22 cellular contexts compared by ENCODE assay signal in genomic region chr2:143410097-143410897, GRCh38.
A peak's percentile ranks its signal among the peaks of the same experiment; 100 is the strongest.
DNase-seq lines count a peak whose midpoint lies in the region; ATAC-seq, FAIRE-seq and TF ChIP-seq lines count a peak whose summit lies in the region.
"Had no signal": no experiment of that assay in that cellular context is flagged by ENCODE, and none has a peak within 500 bp of the region (broad histone marks: within the 10 kb centered on the region; RNA-seq: fewer than 3 reads in every experiment).

No MANE protein-coding gene starts in this region.

- TF ChIP-seq POLR2A in HepG2 (IDR thresholded peaks at IDR 0.05; ENCODE audit: insufficient read depth in 1 of 2, low read depth in 2 of 2, low read length in 2 of 2) = no peak
- TF ChIP-seq POLR2A in right lobe of liver (IDR thresholded peaks at IDR 0.05) = no peak
- no peak for TF ChIP-seq POLR2A in thyroid gland (IDR thresholded peaks at IDR 0.05)

- no peak overlapping the region for H3K4me2 ChIP-seq in HepG2 (ENCODE audit: low read depth, low read length)
- H3K4me2 ChIP-seq: SK-N-SH had no signal

- intact Hi-C loops in HepG2 (cut with micrococcal nuclease; ENCODE audit: unreplicated experiment) (no loop called here), right lobe of liver (cut with DNase I) (no loop called here), right cardiac atrium (cut with DNase I) (no loop called here), thyroid gland (cut with DNase I) (no loop called here)

- ATAC-seq in HepG2 = no peak
- ATAC-seq in right lobe of liver = no peak
- no peak for ATAC-seq in right cardiac atrium
- ATAC-seq: CD8-positive, alpha-beta T cell; Panc1 had no signal

- no peak overlapping the region for H3K9ac ChIP-seq in HepG2 (ENCODE audit: insufficient read depth, low read depth, low read length)
- H3K9ac ChIP-seq: SK-N-SH had no signal

- in situ Hi-C loops in HepG2 (cut with HindIII; ENCODE audit: extremely low pct_ligation_motif_present, low pct_unique_long_range_greater_than_20kb) = no loop called here

- no peaks in the 10 kb centered on the region for H3K36me3 ChIP-seq in HepG2 (replicated peaks in 1 of 2; ENCODE audit: control insufficient read depth in 1 of 2, insufficient read depth in 2 of 2, low read length in 2 of 2)
- no peaks in the 10 kb centered on the region for H3K36me3 ChIP-seq in right lobe of liver
- no peaks in the 10 kb centered on the region for H3K36me3 ChIP-seq in thyroid gland

- H3K4me1 ChIP-seq in HepG2 (ENCODE audit: insufficient read depth, low read length) (no peaks in the 10 kb centered on the region), right lobe of liver (no peaks in the 10 kb centered on the region), right cardiac atrium (ENCODE audit: control insufficient read depth, insufficient read depth, low read length) (no peaks in the 10 kb centered on the region), thyroid gland (no peaks in the 10 kb centered on the region)

- no peaks in the 10 kb centered on the region for H3K79me2 ChIP-seq in HepG2 (ENCODE audit: insufficient read depth, low read length)

- TF ChIP-seq EP300 in HepG2 (IDR thresholded peaks at IDR 0.05; ENCODE audit: low read depth in 2 of 2, low read length in 2 of 2) (no peak), HepG2 (CRISPR knock-in tag; IDR thresholded peaks at IDR 0.05; ENCODE audit: borderline replicate concordance) (no peak)

- 20% methylated on average over 3 of the region's 3 CpGs for WGBS in HepG2 (ENCODE audit: low lambda C conversion rate)
- 89% methylated on average over 3 of the region's 3 CpGs for WGBS in right lobe of liver (ENCODE audit: insufficient coverage, low coverage, low lambda C conversion rate, missing lambda C conversion rate)
- WGBS in right cardiac atrium = 86% methylated on average over 3 of the region's 3 CpGs
- WGBS in thyroid gland, 2 donors = 95 to 98% methylated on average over 3 of the region's 3 CpGs

- CTCF ChIA-PET in HepG2 (lab: Yijun Ruan, JAX; ENCODE audit: low intra/inter-chr PET ratio, low total read pairs) = no interaction called here

- H3K27me3 ChIP-seq in HepG2 (ENCODE audit: control insufficient read depth in 1 of 2, insufficient read depth in 2 of 2, low read length in 2 of 2) (no peaks in the 10 kb centered on the region), right lobe of liver (no peaks in the 10 kb centered on the region), right cardiac atrium (ENCODE audit: control insufficient read depth, insufficient read depth) (no peaks in the 10 kb centered on the region), thyroid gland (no peaks in the 10 kb centered on the region)

- POLR2A ChIA-PET in HepG2 (lab: Yijun Ruan, JAX) = no interaction called here

- TF ChIP-seq RAD21 in HepG2 (CRISPR knock-in tag; IDR thresholded peaks at IDR 0.05) = no peak

- TF ChIP-seq CTCF in HepG2 (CRISPR knock-in tag; IDR thresholded peaks at IDR 0.05) (no peak), right lobe of liver (IDR thresholded peaks at IDR 0.05) (no peak), fibroblast of mammary gland (conservative IDR thresholded peaks at IDR 0.05; ENCODE audit: control insufficient read depth, insufficient read depth, low read depth, low read length) (no peak), thyroid gland (IDR thresholded peaks at IDR 0.05) (no peak)

- no peak overlapping the region for H2AFZ ChIP-seq in HepG2 (ENCODE audit: low read length)

- H3K9me3 ChIP-seq in HepG2 (ENCODE audit: low read length) (no peaks in the 10 kb centered on the region), right lobe of liver (no peaks in the 10 kb centered on the region), right cardiac atrium (ENCODE audit: control insufficient read depth, low read length) (no peaks in the 10 kb centered on the region), thyroid gland (no peaks in the 10 kb centered on the region)
- H3K9me3 ChIP-seq: SK-N-SH had no signal

- DNase-seq in HepG2 (ENCODE audit: low spot score) (no peak), right lobe of liver (no peak), fibroblast of mammary gland (ENCODE audit: low read depth) (peak; percentile 23), right cardiac atrium (no peak), thyroid gland (no peak), ecto neural progenitor cell (ENCODE audit: low spot score) (no peak)
- DNase-seq: CD8-positive, alpha-beta T cell; DND-41; GOT3; HCEC 1CT; KG1; NCI-H1105; NCI-H2081; NCI-H2171; NCI-H345; NCI-H524; NCI-H774; SIG-M5; SK-N-SH had no signal

- BruUV-seq in HepG2 (replicated peaks; lab: Mats Ljungman, UMichigan) = no TSS peak

- no peaks in the 10 kb centered on the region for H4K20me1 ChIP-seq in HepG2 (ENCODE audit: insufficient read depth, low read length)

- no peak overlapping the region for H3K27ac ChIP-seq in HepG2 (ENCODE audit: extremely low read length, insufficient read depth, low read length)
- H3K27ac ChIP-seq in right lobe of liver = no peak overlapping the region
- H3K27ac ChIP-seq in right cardiac atrium (ENCODE audit: low read length) = no peak overlapping the region
- H3K27ac ChIP-seq in thyroid gland = no peak overlapping the region
- H3K27ac ChIP-seq: HL-60 had no signal

- H3K4me3 ChIP-seq in HepG2 (replicated peaks in 1 of 3; ENCODE audit: insufficient read depth in 1 of 3, low read depth in 2 of 3, low read length in 3 of 3) (no peak overlapping the region), right lobe of liver (no peak overlapping the region), fibroblast of mammary gland (ENCODE audit: control insufficient read depth, low read depth, low read length) (no peak overlapping the region), right cardiac atrium (ENCODE audit: low read length) (no peak overlapping the region), thyroid gland (replicated peaks in 1 of 3) (no peak overlapping the region)

- FAIRE-seq in HepG2 (lab: Jason Lieb, UNC) (no peak), TTC549 (lab: Jason Lieb, UNC) (peak; percentile 86)

TF ChIP-seq in HepG2, 621 proteins besides CTCF, POLR2A, EP300 and RAD21 (continues in another document):
- TF ChIP-seq MNT (IDR thresholded peaks at IDR 0.05) = peak; percentile 74
- no peak for TF ChIP-seq SYNCRIP (IDR thresholded peaks at IDR 0.05; ENCODE audit: insufficient read depth, low read depth, low read length)
- TF ChIP-seq TCF7L2 (IDR thresholded peaks at IDR 0.05; ENCODE audit: low read depth, low read length) = no peak
- TF ChIP-seq ETV6 (CRISPR knock-in tag; conservative IDR thresholded peaks at IDR 0.05) = no peak
- TF ChIP-seq MAFF (IDR thresholded peaks at IDR 0.05; ENCODE audit: low read depth, low read length) = 0 out of 2 replicates have a peak, but pooled peaks have one; percentile 41
- TF ChIP-seq CREB1 (IDR thresholded peaks at IDR 0.05) = peak; percentile 38
- TF ChIP-seq CREB1 (CRISPR knock-in tag; IDR thresholded peaks at IDR 0.05) = no peak
- peak; percentile 53; the same call in 1 of the 2 replicates for TF ChIP-seq RFX1 (IDR thresholded peaks at IDR 0.05)
- TF ChIP-seq SRSF4 (IDR thresholded peaks at IDR 0.05; ENCODE audit: low read depth, low read length, poor library complexity, severe bottlenecking) = no peak
- no peak for TF ChIP-seq ZNF276 (CRISPR knock-in tag; IDR thresholded peaks at IDR 0.05; ENCODE audit: low read depth)
- no peak for TF ChIP-seq ZNF33A (CRISPR knock-in tag; IDR thresholded peaks at IDR 0.05; ENCODE audit: borderline replicate concordance)
- no peak for TF ChIP-seq ZNF329 (CRISPR knock-in tag; IDR thresholded peaks at IDR 0.05; ENCODE audit: low read depth)
- no peak for TF ChIP-seq MXD3 (CRISPR knock-in tag; IDR thresholded peaks at IDR 0.05)
- TF ChIP-seq GMEB1 (CRISPR knock-in tag; IDR thresholded peaks at IDR 0.05; ENCODE audit: borderline replicate concordance) = no peak
